ENCODE assay signal across 8 cellular contexts in genomic region chr16:27325736-27326135, GRCh38. TPM values are rescaled to one million over a fixed set of nuclear protein-coding genes. Genes with fewer than 3 reads are reported as not detected.
DNase-seq lines count a peak whose midpoint lies in the region; ATAC-seq and TF ChIP-seq lines count a peak whose summit lies in the region.

No MANE protein-coding gene starts in this region.

- DNase-seq in activated CD4-positive, alpha-beta T cell treated with anti-CD3 and anti-CD28 coated beads, Interleukin-2, amount 10 ng/mL, durations not matched to agents 7 days and 5 days, result no peak
- no peak for DNase-seq in activated CD4-positive, alpha-beta T cell treated with anti-CD3 and anti-CD28 coated beads, Interleukin-2, amount 50 U/mL, for 1 hour
- DNase-seq in activated naive CD8-positive, alpha-beta T cell treated with anti-CD3 and anti-CD28 coated beads, Interleukin-2, amount 50 U/mL, for 24 hours, result no peak
- DNase-seq in left lung, result no peak
- no peak for DNase-seq in thoracic aorta (ENCODE audit: low spot score)
- DNase-seq in NCI-H345 treated with DMSO at 0.1 percent for 48 hours (lab: John Stamatoyannopoulos, UW; ENCODE audit: unreplicated experiment), result no peak
- DNase-seq in NCI-H2171 treated with DMSO at 0.1 percent for 48 hours (lab: John Stamatoyannopoulos, UW), result no peak

- H3K9me3 Mint-ChIP-seq in activated CD4-positive, alpha-beta T cell treated with anti-CD3 and anti-CD28 coated beads, Interleukin-2, amount 10 ng/mL, durations not matched to agents 7 days and 5 days, result peaks cover 3% of the 10 kb centered on the region
- H3K9me3 Mint-ChIP-seq in activated naive CD8-positive, alpha-beta T cell treated with anti-CD3 and anti-CD28 coated beads, Interleukin-2, amount 50 U/mL, for 24 hours, result no peaks in the 10 kb centered on the region

- H3K4me3 Mint-ChIP-seq in activated CD4-positive, alpha-beta T cell treated with anti-CD3 and anti-CD28 coated beads, Interleukin-2, amount 10 ng/mL, durations not matched to agents 7 days and 5 days, result no peak overlapping the region
- peak overlapping the region; percentile 56 for H3K4me3 Mint-ChIP-seq in activated naive CD8-positive, alpha-beta T cell treated with anti-CD3 and anti-CD28 coated beads, Interleukin-2, amount 50 U/mL, for 24 hours

- H3K4me3 ChIP-seq in left lung (no peak overlapping the region), thoracic aorta (no peak overlapping the region)

- no peaks in the 10 kb centered on the region for H3K27me3 Mint-ChIP-seq in activated CD4-positive, alpha-beta T cell treated with anti-CD3 and anti-CD28 coated beads, Interleukin-2, amount 10 ng/mL, durations not matched to agents 7 days and 5 days
- H3K27me3 Mint-ChIP-seq in activated naive CD8-positive, alpha-beta T cell treated with anti-CD3 and anti-CD28 coated beads, Interleukin-2, amount 50 U/mL, for 24 hours, result no peaks in the 10 kb centered on the region

- H3K36me3 ChIP-seq in left lung, result peaks cover 0 to 23% of the 10 kb centered on the region in 2 donors
- H3K36me3 ChIP-seq in thoracic aorta, result no peaks in the 10 kb centered on the region

- TF ChIP-seq CTCF in left lung (IDR thresholded peaks at IDR 0.05) (no peak), thoracic aorta (IDR thresholded peaks at IDR 0.05) (no peak)

- H3K4me1 ChIP-seq in left lung (peaks cover 46 to 100% of the 10 kb centered on the region in 2 donors), thoracic aorta (ENCODE audit: control insufficient read depth in 1 of 2, low read depth in 2 of 2) (peaks cover 22 to 77% of the 10 kb centered on the region in 2 donors)

- peaks cover 76% of the 10 kb centered on the region for H3K36me3 Mint-ChIP-seq in activated CD4-positive, alpha-beta T cell treated with anti-CD3 and anti-CD28 coated beads, Interleukin-2, amount 10 ng/mL, durations not matched to agents 7 days and 5 days (ENCODE audit: low read depth)
- peaks cover 74% of the 10 kb centered on the region for H3K36me3 Mint-ChIP-seq in activated naive CD8-positive, alpha-beta T cell treated with anti-CD3 and anti-CD28 coated beads, Interleukin-2, amount 50 U/mL, for 24 hours (ENCODE audit: low read depth)

- CTCF ChIA-PET in activated CD4-positive, alpha-beta T cell treated with anti-CD3 and anti-CD28 coated beads, Interleukin-2, amount 10 ng/mL, durations not matched to agents 7 days and 5 days (lab: Charles Lee), result no interaction called here

- H3K9me3 ChIP-seq in left lung (no peaks in the 10 kb centered on the region), thoracic aorta (no peaks in the 10 kb centered on the region)

- H3K27ac Mint-ChIP-seq in activated CD4-positive, alpha-beta T cell treated with anti-CD3 and anti-CD28 coated beads, Interleukin-2, amount 10 ng/mL, durations not matched to agents 7 days and 5 days, result peak overlapping the region; percentile 71
- H3K27ac Mint-ChIP-seq in activated naive CD8-positive, alpha-beta T cell treated with anti-CD3 and anti-CD28 coated beads, Interleukin-2, amount 50 U/mL, for 24 hours, result peak overlapping the region; percentile 92

- intact Hi-C loops in left lung (cut with DNase I), result no loop called here

- no peaks in the 10 kb centered on the region for H3K27me3 ChIP-seq in left lung
- no peaks in the 10 kb centered on the region for H3K27me3 ChIP-seq in thoracic aorta (replicated peaks; ENCODE audit: insufficient read depth)

- peak overlapping the region; percentile 86 to 100 for H3K27ac ChIP-seq in left lung
- peak overlapping the region; percentile 81 to 88 for H3K27ac ChIP-seq in thoracic aorta

- H3K4me1 Mint-ChIP-seq in activated CD4-positive, alpha-beta T cell treated with anti-CD3 and anti-CD28 coated beads, Interleukin-2, amount 10 ng/mL, durations not matched to agents 7 days and 5 days, result peaks cover 89% of the 10 kb centered on the region
- H3K4me1 Mint-ChIP-seq in activated naive CD8-positive, alpha-beta T cell treated with anti-CD3 and anti-CD28 coated beads, Interleukin-2, amount 50 U/mL, for 24 hours, result peaks cover 96% of the 10 kb centered on the region

- no peak for ATAC-seq in activated naive CD8-positive, alpha-beta T cell treated with anti-CD3 and anti-CD28 coated beads, Interleukin-2, amount 50 U/mL, for 24 hours
- ATAC-seq in left lung (no peak), thoracic aorta (ENCODE audit: insufficient number of reproducible peaks, low FRiP score, low read depth) (no peak), HG02763 (IDR thresholded peaks at IDR 0.05; ENCODE audit: unreplicated experiment) (no peak)

- POLR2A ChIA-PET in activated CD4-positive, alpha-beta T cell treated with anti-CD3 and anti-CD28 coated beads, Interleukin-2, amount 10 ng/mL, durations not matched to agents 7 days and 5 days (lab: Charles Lee), result interaction anchor here (0.5 kb wide), 1 partner anchor 48 kb away, joined by 4 read pairs; no protein-coding TSS in a partner anchor

RNA-seq across cellular contexts. Expression of gene IL4R, which starts 12.0 kb away (rescaled TPM):
- total RNA-seq in activated CD4-positive, alpha-beta T cell treated with anti-CD3 and anti-CD28 coated beads, Interleukin-2, amount 10 ng/mL, durations not matched to agents 7 days and 5 days, result 100 to 1,000 TPM; 242 to 262 TPM
- total RNA-seq in left lung (100 to 1,000 TPM in 1 of 2 donors, 10 to 100 TPM in 1; 80.3 to 133 TPM), thoracic aorta (100 to 1,000 TPM in 1 of 2 donors, 10 to 100 TPM in 1; 46.2 to 148 TPM)

RNA-seq across cellular contexts. Expression of gene NSMCE1, which starts 57.2 kb away (rescaled TPM):
- total RNA-seq in activated CD4-positive, alpha-beta T cell treated with anti-CD3 and anti-CD28 coated beads, Interleukin-2, amount 10 ng/mL, durations not matched to agents 7 days and 5 days, result 100 to 1,000 TPM in 1 of 2 experiments, 10 to 100 TPM in 1; 95.8 to 106 TPM
- 10 to 100 TPM; 48.6 to 52.7 TPM for total RNA-seq in left lung
- total RNA-seq in thoracic aorta, result 10 to 100 TPM; 23.8 to 44.5 TPM
